In genomic region chr9:20579544-20580309, GRCh38 we compare ENCODE assay signal across 15 cellular contexts. TPM values are rescaled to one million over a fixed set of nuclear protein-coding genes. Genes with fewer than 3 reads are reported as not detected.
DNase-seq lines count a peak whose midpoint lies in the region; ATAC-seq and TF ChIP-seq lines count a peak whose summit lies in the region.
"Had no signal": no experiment of that assay in that cellular context is flagged by ENCODE, and none has a peak within 500 bp of the region (broad histone marks: within the 10 kb centered on the region; RNA-seq: fewer than 3 reads in every experiment).

No MANE protein-coding gene starts in this region.

- whole genome bisulfite sequencing in right lobe of liver (ENCODE audit: insufficient coverage, low coverage, low lambda C conversion rate, missing lambda C conversion rate) = 74% methylated on average over 2 of the region's 2 CpGs

- no TSS peak for BruUV-seq in PC-9 (replicated peaks; lab: Mats Ljungman, UMichigan)

- TF ChIP-seq CTCF in CD4-positive, alpha-beta T cell (IDR thresholded peaks at IDR 0.05) = no peak
- TF ChIP-seq CTCF in PC-9 (conservative IDR thresholded peaks at IDR 0.05) = no peak
- TF ChIP-seq CTCF in left lung (IDR thresholded peaks at IDR 0.05) = no peak
- TF ChIP-seq CTCF in right lobe of liver (IDR thresholded peaks at IDR 0.05) = no peak

- peak overlapping the region; percentile 52 for H3K27ac Mint-ChIP-seq in CD4-positive, alpha-beta T cell
- H3K27ac Mint-ChIP-seq: activated CD4-positive, alpha-beta memory T cell treated with anti-CD3 and anti-CD28 coated beads for 36 hours had no signal

- H4K20me1 ChIP-seq in PC-9 (ENCODE audit: insufficient read depth) = no peaks in the 10 kb centered on the region

- H3K36me3 ChIP-seq in PC-9 (ENCODE audit: low read depth) (no peaks in the 10 kb centered on the region), left lung (no peaks in the 10 kb centered on the region), right lobe of liver (no peaks in the 10 kb centered on the region)
- H3K36me3 ChIP-seq: BE2C had no signal

- POLR2A ChIA-PET in CD4-positive, alpha-beta T cell (lab: Charles Lee) = no interaction called here
- POLR2A ChIA-PET in PC-9 (lab: Charles Lee; ENCODE audit: unreplicated experiment) = interaction anchor here (0.7 kb wide), 1 partner anchor 544 kb away, joined by 3 read pairs; no protein-coding TSS in a partner anchor

- H3K27ac ChIP-seq in CD4-positive, alpha-beta T cell (ENCODE audit: low read depth, low read length) = no peak overlapping the region
- H3K27ac ChIP-seq in PC-9 = no peak overlapping the region
- H3K27ac ChIP-seq in left lung = no peak overlapping the region
- no peak overlapping the region for H3K27ac ChIP-seq in right lobe of liver
- no peak overlapping the region for H3K27ac ChIP-seq in substantia nigra (ENCODE audit: low read depth, low read length, poor library complexity, severe bottlenecking)

- no peaks in the 10 kb centered on the region for H3K27me3 Mint-ChIP-seq in CD4-positive, alpha-beta T cell
- H3K27me3 Mint-ChIP-seq: activated CD4-positive, alpha-beta memory T cell treated with anti-CD3 and anti-CD28 coated beads for 36 hours; central memory CD8-positive, alpha-beta T cell had no signal

- H3K4me3 ChIP-seq in PC-9 (no peak overlapping the region), left lung (no peak overlapping the region), right lobe of liver (no peak overlapping the region)
- H3K4me3 ChIP-seq: K562 had no signal

- DNase-seq in CD4-positive, alpha-beta T cell = no peak
- DNase-seq in PC-9 = peak in 1 of 2 experiments; percentile 63
- DNase-seq in left lung = no peak
- no peak for DNase-seq in right lobe of liver
- DNase-seq in substantia nigra (lab: John Stamatoyannopoulos, UW) = no peak
- DNase-seq in NCI-H128 (lab: John Stamatoyannopoulos, UW; ENCODE audit: unreplicated experiment) = no peak
- DNase-seq: activated CD4-positive, alpha-beta memory T cell treated with anti-CD3 and anti-CD28 coated beads for 36 hours; BE2C; DMS79 treated with DMSO at 0.1 percent for 48 hours; NCI-H510A treated with DMSO at 0.1 percent for 48 hours; stimulated activated CD4-positive, alpha-beta T cell treated with anti-CD3 and anti-CD28 coated beads, Interleukin-2, amount 100 ng/mL, for 24 hours had no signal

- no peaks in the 10 kb centered on the region for H3K9me3 ChIP-seq in CD4-positive, alpha-beta T cell (ENCODE audit: control insufficient read depth, low read length)
- no peaks in the 10 kb centered on the region for H3K9me3 ChIP-seq in PC-9 (ENCODE audit: insufficient read depth, low read depth)
- H3K9me3 ChIP-seq in left lung = peaks cover 0 to 15% of the 10 kb centered on the region in 2 donors
- H3K9me3 ChIP-seq in right lobe of liver = no peaks in the 10 kb centered on the region
- H3K9me3 ChIP-seq: BE2C had no signal

- no peak for ATAC-seq in CD4-positive, alpha-beta T cell (ENCODE audit: poor library complexity)
- ATAC-seq in GM18868 (IDR thresholded peaks at IDR 0.05; ENCODE audit: unreplicated experiment) (peak; percentile 43), left lung (peak; percentile 92), right lobe of liver (no peak), GM18867 (IDR thresholded peaks at IDR 0.05; ENCODE audit: unreplicated experiment) (no peak)
- ATAC-seq: K562 had no signal

- no peaks in the 10 kb centered on the region for H3K79me2 ChIP-seq in PC-9 (ENCODE audit: low read depth)

- H3K4me3 Mint-ChIP-seq in CD4-positive, alpha-beta T cell = no peak overlapping the region
- H3K4me3 Mint-ChIP-seq: activated CD4-positive, alpha-beta memory T cell treated with anti-CD3 and anti-CD28 coated beads for 36 hours; central memory CD8-positive, alpha-beta T cell had no signal

- H3K4me2 ChIP-seq in PC-9 = peak overlapping the region; percentile 65

- H3K4me1 Mint-ChIP-seq in CD4-positive, alpha-beta T cell (ENCODE audit: low read depth) = peaks cover 85% of the 10 kb centered on the region

- H3F3A ChIP-seq in PC-9 (ENCODE audit: insufficient read depth, low read depth) = peaks cover 6% of the 10 kb centered on the region; the same call in 1 of the 2 replicates

- H3K36me3 Mint-ChIP-seq in CD4-positive, alpha-beta T cell (ENCODE audit: low read depth) = peaks cover 80% of the 10 kb centered on the region

- H3K4me1 ChIP-seq in PC-9 (replicated peaks; ENCODE audit: insufficient read depth) = peaks cover 25% of the 10 kb centered on the region
- peaks cover 0 to 7% of the 10 kb centered on the region in 2 donors for H3K4me1 ChIP-seq in left lung
- H3K4me1 ChIP-seq in right lobe of liver = no peaks in the 10 kb centered on the region
- H3K4me1 ChIP-seq: BE2C had no signal

- TF ChIP-seq POLR2A in right lobe of liver (IDR thresholded peaks at IDR 0.05) = no peak

- no peaks in the 10 kb centered on the region for H3K9me2 ChIP-seq in PC-9 (ENCODE audit: insufficient read depth)

- no peaks in the 10 kb centered on the region for H3K9me3 Mint-ChIP-seq in CD4-positive, alpha-beta T cell

- H3K27me3 ChIP-seq in CD4-positive, alpha-beta T cell (ENCODE audit: control insufficient read depth, insufficient read depth, low read length) = no peaks in the 10 kb centered on the region
- H3K27me3 ChIP-seq in PC-9 (ENCODE audit: insufficient read depth, low read depth) = no peaks in the 10 kb centered on the region
- H3K27me3 ChIP-seq in left lung = no peaks in the 10 kb centered on the region
- H3K27me3 ChIP-seq in right lobe of liver = no peaks in the 10 kb centered on the region
- H3K27me3 ChIP-seq: BE2C had no signal

- CTCF ChIA-PET in CD4-positive, alpha-beta T cell (lab: Charles Lee) = interaction anchor here (0.6 to 1.2 kb wide), 3 partner anchors 25 to 114 kb away, joined by 3 to 4 read pairs (median 3); partner anchors contain the start of gene MLLT3
- CTCF ChIA-PET in PC-9 (lab: Charles Lee) = interaction anchor here (1.4 kb wide), 1 partner anchor 38 kb away, joined by 3 read pairs; no protein-coding TSS in a partner anchor

- no peak overlapping the region for H2AFZ ChIP-seq in PC-9

- intact Hi-C loops in CD4-positive, alpha-beta T cell (cut with DNase I, micrococcal nuclease) = loop anchor here in 1 of 2 experiments (5.0 kb wide), 1 partner anchor 38 kb away; no protein-coding TSS in a partner anchor
- intact Hi-C loops in PC-9 (cut with micrococcal nuclease; ENCODE audit: unreplicated experiment) = loop anchor here (1.0 to 2.0 kb wide), 3 partner anchors 29 to 67 kb away; no protein-coding TSS in a partner anchor
- intact Hi-C loops in left lung (cut with DNase I) = no loop called here
- intact Hi-C loops in right lobe of liver (cut with DNase I) = no loop called here

RNA-seq across cellular contexts. Expression of gene MLLT3, which starts 42.6 kb away (rescaled TPM):
- total RNA-seq in CD4-positive, alpha-beta T cell = 10 to 100 TPM; 59.2 to 60.6 TPM
- total RNA-seq in PC-9 (2021) (21.6 and 21.7 TPM in 2 replicates), left lung (10 to 100 TPM; 17.0 to 27.6 TPM), right lobe of liver (1 to 10 TPM in 3 of 6 experiments, under 1 TPM in 3; 0.43 to 2.5 (median 1.2) TPM)

Comparison
In these comparisons a context has a peak if more than half of its experiments do, and no peak if none do; other contexts are left out.
1. ATAC-seq: peak in GM18868 (single experiment) and left lung (single experiment); none in CD4-positive, alpha-beta T cell (single experiment), right lobe of liver (0 of 4) and GM18867 (single experiment).